15 cellular contexts compared by ENCODE assay signal in the genomic region with DNA sequence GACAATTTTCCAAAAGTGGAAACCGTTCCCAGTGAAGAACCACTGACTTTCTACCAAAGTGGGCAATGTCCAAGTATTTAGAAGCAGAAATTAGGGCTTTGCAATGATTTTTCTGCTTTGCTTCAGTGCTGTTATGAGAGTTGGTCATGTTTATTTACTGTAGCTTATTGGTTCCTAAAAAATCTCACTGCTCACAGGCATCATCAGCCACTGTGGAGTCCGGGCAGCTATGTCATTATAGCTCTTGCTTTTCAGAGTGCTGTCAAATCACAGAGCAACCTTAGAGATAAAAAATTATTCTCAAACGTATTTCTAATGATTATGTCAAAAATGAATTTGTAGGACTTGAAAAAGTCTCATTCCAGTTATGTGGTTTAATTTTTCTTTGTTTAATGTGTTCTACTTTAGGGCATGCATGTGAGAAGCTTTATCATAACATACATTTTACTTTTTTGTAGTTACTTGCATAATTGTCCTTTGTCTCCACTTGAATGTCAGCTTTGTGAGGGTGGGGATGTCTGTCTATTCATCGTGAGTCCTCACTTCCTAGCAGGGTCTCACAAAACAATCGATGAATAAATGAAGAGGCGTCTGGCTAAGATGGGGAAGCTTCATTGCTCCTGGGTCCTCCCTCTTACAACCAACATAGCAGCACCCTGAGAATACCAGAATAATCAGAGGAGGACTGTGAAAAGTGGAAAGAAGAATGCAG.
"Had no signal": no experiment of that assay in that cellular context is flagged by ENCODE, and none has a peak within 500 bp of the region (broad histone marks: within the 10 kb centered on the region; RNA-seq: fewer than 3 reads in every experiment).

No MANE protein-coding gene starts in this region.

- ATAC-seq: activated naive CD4-positive, alpha-beta T cell treated with anti-CD3 and anti-CD28 coated beads, Interleukin-2, amount 50 U/mL, for 72 hours; stimulated activated naive B cell treated with anti-CD40 and anti-IgM and Interleukin-4, amounts not matched to agents 10 μg/mL and 1 μg/mL and 100 μg/mL, for 72 hours; upper lobe of right lung had no signal

- H3K4me1 ChIP-seq: prostate gland, spleen, upper lobe of right lung had no signal

- H3K36me3 ChIP-seq: prostate gland, spleen, thoracic aorta, upper lobe of right lung, WERI-Rb-1 had no signal

- H3K4me3 Mint-ChIP-seq: nephron progenitor cell; stimulated activated naive B cell treated with anti-CD40 and anti-IgM and Interleukin-4, amounts not matched to agents 10 μg/mL and 1 μg/mL and 100 μg/mL, for 72 hours had no signal

- H3K27me3 ChIP-seq: dorsolateral prefrontal cortex, upper lobe of right lung had no signal

- H3K27ac ChIP-seq: dorsolateral prefrontal cortex, prostate gland, spleen, thoracic aorta, upper lobe of right lung, WERI-Rb-1 had no signal

- H3K9me3 Mint-ChIP-seq: activated naive CD4-positive, alpha-beta T cell treated with anti-CD3 and anti-CD28 coated beads, Interleukin-2, amount 50 U/mL, for 72 hours; nephron progenitor cell; stimulated activated naive B cell treated with anti-CD40 and anti-IgM and Interleukin-4, amounts not matched to agents 10 μg/mL and 1 μg/mL and 100 μg/mL, for 72 hours had no signal

- H3K9me3 ChIP-seq: prostate gland, spleen, thoracic aorta, upper lobe of right lung had no signal

- DNase-seq: activated CD4-positive, alpha-beta T cell treated with anti-CD3 and anti-CD28 coated beads, Interleukin-2, amount 50 U/mL, for 48 hours; activated gamma-delta T cell treated with Interleukin-2 at 50 U/mL for 16 hours; dorsolateral prefrontal cortex; hippocampal formation; nephron progenitor cell; spleen; stimulated activated CD4-positive, alpha-beta T cell treated with anti-CD3 and anti-CD28 coated beads, Interleukin-4, amount 100 ng/mL, for 4 hours; stimulated activated naive B cell treated with anti-CD40 and anti-IgM and Interleukin-4, amounts not matched to agents 10 μg/mL and 1 μg/mL and 100 μg/mL, for 72 hours; SW 1271; T-helper 2 cell; upper lobe of right lung; WERI-Rb-1 had no signal

- H3K36me3 Mint-ChIP-seq: activated naive CD4-positive, alpha-beta T cell treated with anti-CD3 and anti-CD28 coated beads, Interleukin-2, amount 50 U/mL, for 72 hours; stimulated activated naive B cell treated with anti-CD40 and anti-IgM and Interleukin-4, amounts not matched to agents 10 μg/mL and 1 μg/mL and 100 μg/mL, for 72 hours had no signal

- H3K27ac Mint-ChIP-seq: activated naive CD4-positive, alpha-beta T cell treated with anti-CD3 and anti-CD28 coated beads, Interleukin-2, amount 50 U/mL, for 72 hours; nephron progenitor cell; stimulated activated naive B cell treated with anti-CD40 and anti-IgM and Interleukin-4, amounts not matched to agents 10 μg/mL and 1 μg/mL and 100 μg/mL, for 72 hours had no signal

- H3K4me3 ChIP-seq: dorsolateral prefrontal cortex, prostate gland, spleen, thoracic aorta, upper lobe of right lung had no signal

- H3K4me1 Mint-ChIP-seq: stimulated activated naive B cell treated with anti-CD40 and anti-IgM and Interleukin-4, amounts not matched to agents 10 μg/mL and 1 μg/mL and 100 μg/mL, for 72 hours had no signal
